Comparison of ENCODE assay signal across 11 cellular contexts in genomic region chr20:5863040-5863811, GRCh38. TPM values are rescaled to one million over a fixed set of nuclear protein-coding genes. Genes with fewer than 3 reads are reported as not detected.
DNase-seq lines count a peak whose midpoint lies in the region; ATAC-seq, FAIRE-seq and TF ChIP-seq lines count a peak whose summit lies in the region.
"Had no signal": no experiment of that assay in that cellular context is flagged by ENCODE, and none has a peak within 500 bp of the region (broad histone marks: within the 10 kb centered on the region; RNA-seq: fewer than 3 reads in every experiment).

No MANE protein-coding gene starts in this region.

- TF ChIP-seq CTCF in OCI-LY7 (conservative IDR thresholded peaks at IDR 0.05; ENCODE audit: low read length) (no peak), pancreas (IDR thresholded peaks at IDR 0.05) (no peak)

- H3K9me3 ChIP-seq in OCI-LY7 (ENCODE audit: low read length) (no peaks in the 10 kb centered on the region), pancreas (no peaks in the 10 kb centered on the region)
- no peaks in the 10 kb centered on the region for H3K9me3 ChIP-seq in effector memory CD4-positive, alpha-beta T cell (ENCODE audit: control insufficient read depth, low read length)

- H3K27ac ChIP-seq in OCI-LY7 (ENCODE audit: low read depth, low read length, poor library complexity, severe bottlenecking) (no peak overlapping the region), pancreas (peak overlapping the region in 2 of 4 donors; percentile 18 to 70)
- H3K27ac ChIP-seq in effector memory CD4-positive, alpha-beta T cell (ENCODE audit: insufficient read depth, low read length, poor library complexity, severe bottlenecking) = no peak overlapping the region

- intact Hi-C loops in OCI-LY7 (cut with micrococcal nuclease; ENCODE audit: unreplicated experiment) = no loop called here
- intact Hi-C loops in pancreas (cut with DNase I) = no loop called here

- CTCF ChIA-PET in OCI-LY7 (lab: Charles Lee; ENCODE audit: unreplicated experiment) = no interaction called here

- no peaks in the 10 kb centered on the region for H3K79me2 ChIP-seq in OCI-LY7 (ENCODE audit: insufficient read depth, low read depth, low read length)

- H2AFZ ChIP-seq in OCI-LY7 (ENCODE audit: low read length) = no peak overlapping the region

- no peak for FAIRE-seq in pancreas (lab: Jason Lieb, UNC)
- FAIRE-seq: GM12892 had no signal

- in situ Hi-C loops in G401 (cut with HindIII; ENCODE audit: low sequenced_read_pairs) = no loop called here

- H3K36me3 ChIP-seq in OCI-LY7 (ENCODE audit: insufficient read depth, low read length) = peaks cover 19% of the 10 kb centered on the region
- H3K36me3 ChIP-seq in pancreas = no peaks in the 10 kb centered on the region
- H3K36me3 ChIP-seq in effector memory CD4-positive, alpha-beta T cell (ENCODE audit: control insufficient read depth, insufficient read depth, low read length) = no peaks in the 10 kb centered on the region

- H3K4me3 ChIP-seq in OCI-LY7 (ENCODE audit: low read depth, low read length, poor library complexity, severe bottlenecking) (no peak overlapping the region), pancreas (no peak overlapping the region)
- no peak overlapping the region for H3K4me3 ChIP-seq in effector memory CD4-positive, alpha-beta T cell (ENCODE audit: insufficient read depth, low read depth, low read length, poor library complexity, severe bottlenecking)

- H3K4me1 ChIP-seq in OCI-LY7 (ENCODE audit: insufficient read depth, low read length, poor library complexity, severe bottlenecking) (no peaks in the 10 kb centered on the region), pancreas (peaks cover 8 to 28% (median 25%) of the 10 kb centered on the region in 3 donors)
- H3K4me1 ChIP-seq in effector memory CD4-positive, alpha-beta T cell (ENCODE audit: control insufficient read depth, insufficient read depth, low read length, poor library complexity, severe bottlenecking) = peaks cover 10% of the 10 kb centered on the region

- no peaks in the 10 kb centered on the region for H3K27me3 ChIP-seq in pancreas
- H3K27me3 ChIP-seq in effector memory CD4-positive, alpha-beta T cell (replicated peaks; ENCODE audit: control insufficient read depth, insufficient read depth, low read length, poor library complexity, severe bottlenecking) = no peaks in the 10 kb centered on the region

- H3K9me2 ChIP-seq in OCI-LY7 (ENCODE audit: insufficient read depth, low read length) = no peaks in the 10 kb centered on the region

- DNase-seq in G401 (ENCODE audit: low spot score) (peak; percentile 99), OCI-LY7 (ENCODE audit: low spot score) (no peak), pancreas (peak; percentile 44 to 68 (median 56)), GOT3 (lab: John Stamatoyannopoulos, UW) (no peak)
- no peak for DNase-seq in effector memory CD4-positive, alpha-beta T cell
- DNase-seq: cortex of kidney, NCI-H2029 had no signal

- H4K20me1 ChIP-seq in OCI-LY7 (ENCODE audit: insufficient read depth, low read length) = no peaks in the 10 kb centered on the region

- WGBS in pancreas, 2 donors = 71 to 77% methylated on average over 12 of the region's 12 CpGs

- ATAC-seq in esophagus mucosa = peak; percentile 33
- ATAC-seq in pancreas = peak; percentile 64 to 81 (median 78)
- no peak for ATAC-seq in GM18907 (IDR thresholded peaks at IDR 0.05; ENCODE audit: unreplicated experiment)
- no peak for ATAC-seq in GM18870 (IDR thresholded peaks at IDR 0.05; ENCODE audit: unreplicated experiment)

- POLR2A ChIA-PET in OCI-LY7 (lab: Charles Lee) = no interaction called here

- H3K4me2 ChIP-seq in OCI-LY7 (ENCODE audit: low read length) = no peak overlapping the region

- TSS peak; percentile 71 for BruUV-seq in OCI-LY7 (replicated peaks; lab: Mats Ljungman, UMichigan)

RNA-seq across cellular contexts. Expression of gene CHGB, which starts 48.1 kb away (rescaled TPM):
- total RNA-seq in G401 (2014; rRNA removed; shearing (Covaris generic)) = 0.06 and 1.5 TPM in 2 replicates
- total RNA-seq in OCI-LY7 (2014; rRNA removed; shearing (Covaris generic)) = not detected in 2 replicates
- total RNA-seq in OCI-LY7 (2022) (0.17 TPM in 1 of 2 replicates, not detected in the other), esophagus mucosa (0.12 TPM), pancreas (100 to 1,000 TPM in 1 of 6 donors, 10 to 100 TPM in 5; 12.2 to 109 (median 26.9) TPM)
- polyA plus RNA-seq in pancreas = 100 to 1,000 TPM in 1 of 2 donors, 10 to 100 TPM in 1; 50.2 to 561 TPM

Comparison
In these comparisons a context has a peak if more than half of its experiments do, and no peak if none do; other contexts are left out.
1. DNase-seq: peak in G401 (single experiment) and pancreas (6 of 6); none in OCI-LY7 (single experiment), effector memory CD4-positive, alpha-beta T cell (0 of 3) and GOT3 (single experiment).
2. ATAC-seq: peak in esophagus mucosa (single experiment) and pancreas (4 of 4); none in GM18907 (single experiment) and GM18870 (single experiment).